Comparison of ENCODE assay signal across 25 cellular contexts in the genomic region with DNA sequence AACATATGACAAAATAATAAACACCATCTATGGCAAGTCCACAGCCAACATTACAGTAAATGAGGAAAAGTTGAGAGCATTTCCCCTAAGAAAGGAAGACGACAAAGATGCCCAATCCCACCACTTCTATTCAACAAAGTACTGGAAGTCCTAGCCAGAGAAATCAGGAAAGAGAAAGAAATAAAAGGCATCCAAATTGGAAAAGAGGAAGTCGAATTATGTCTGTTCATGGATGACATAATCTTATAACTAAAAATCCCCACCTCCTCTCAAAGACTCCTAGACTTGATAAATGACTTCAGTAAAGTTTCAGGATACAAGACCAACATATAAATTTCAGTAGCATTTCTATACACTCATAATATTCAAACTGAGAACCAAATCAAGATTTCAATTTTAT.
DNase-seq lines count a peak whose midpoint lies in the region; ATAC-seq, FAIRE-seq and TF ChIP-seq lines count a peak whose summit lies in the region.
"Had no signal": no experiment of that assay in that cellular context is flagged by ENCODE, and none has a peak within 500 bp of the region (broad histone marks: within the 10 kb centered on the region; RNA-seq: fewer than 3 reads in every experiment).

No MANE protein-coding gene starts in this region.

- no peaks in the 10 kb centered on the region for H3K36me3 ChIP-seq in K562 (ENCODE audit: control insufficient read depth, insufficient read depth, low read length)
- H3K36me3 ChIP-seq: BLaER1 treated with 17β-estradiol and CSF1 and Interleukin-3, amounts not matched to agents 10 nM and 100 nM had no signal

- POLR2A ChIA-PET in K562 (lab: Yijun Ruan, JAX), result no interaction called here

- no peaks in the 10 kb centered on the region for H3K9me3 ChIP-seq in K562 (replicated peaks; ENCODE audit: control insufficient read depth, insufficient read depth, low read depth, low read length)
- H3K9me3 ChIP-seq: A549, Caco-2 had no signal

- H2AFZ ChIP-seq in K562 (ENCODE audit: low read depth, low read length), result no peak overlapping the region

- intact Hi-C loops in K562 (cut with micrococcal nuclease) (no loop called here), left colon (cut with DNase I, micrococcal nuclease) (no loop called here)

- FAIRE-seq in D721Med (lab: Jason Lieb, UNC) (peak; percentile 16), K562 (lab: Jason Lieb, UNC) (no peak)
- FAIRE-seq: A549, GM12878, GM12892, GM18507 had no signal

- H3K4me2 ChIP-seq in K562 (ENCODE audit: insufficient read depth, low read length), result no peak overlapping the region
- H3K4me2 ChIP-seq: A549; BLaER1 treated with 17β-estradiol and CSF1 and Interleukin-3, amounts not matched to agents 10 nM and 100 nM had no signal

- DNase-seq in D721Med (ENCODE audit: insufficient read length, low spot score) (no peak), OCI-M1 (lab: John Stamatoyannopoulos, UW) (peak; percentile 26), K562 (ENCODE audit: extremely low read depth in 1 of 4, low spot score in 3 of 4) (no peak), NCI-H1417 treated with DMSO at 0.1 percent for 48 hours (lab: John Stamatoyannopoulos, UW) (no peak), activated T-cell treated with anti-CD3 and anti-CD28 coated beads for 4 hours (no peak), left colon (no peak)
- DNase-seq: 8988T; AML-193; Caco-2; Calu3; CD4-positive, alpha-beta T cell; CD8-positive, alpha-beta T cell; DMS 273 treated with DMSO at 0.1 percent for 48 hours; DMS153; DMS53; DMS79; DND-41; EL; GDM1 had no signal

- no peak for TF ChIP-seq RAD21 in K562 (CRISPR knock-in tag; conservative IDR thresholded peaks at IDR 0.05 in 1 of 2, IDR thresholded peaks at IDR 0.05 in 1 of 2)

- no peak overlapping the region for H3K27ac ChIP-seq in K562 (ENCODE audit: extremely low read depth, low read depth, low read length)
- H3K27ac ChIP-seq: A549; BLaER1 treated with 17β-estradiol and CSF1 and Interleukin-3, amounts not matched to agents 10 nM and 100 nM; C4-2B had no signal

- H3K27me3 ChIP-seq in K562 (ENCODE audit: control insufficient read depth in 2 of 2, insufficient read depth in 2 of 2, low read length in 2 of 2), result no peaks in the 10 kb centered on the region
- H3K27me3 ChIP-seq: BLaER1 treated with 17β-estradiol and CSF1 and Interleukin-3, amounts not matched to agents 10 nM and 100 nM had no signal

- no peak overlapping the region for H3K9ac ChIP-seq in K562 (ENCODE audit: insufficient read depth in 1 of 2, low read depth in 2 of 2, low read length in 2 of 2)
- H3K9ac ChIP-seq: BLaER1 treated with 17β-estradiol and CSF1 and Interleukin-3, amounts not matched to agents 10 nM and 100 nM had no signal

- 3% methylated on average over 2 of the region's 2 CpGs for WGBS in K562 (ENCODE audit: insufficient coverage, low coverage, missing lambda C conversion rate)

- CTCF ChIA-PET in K562 (lab: Yijun Ruan, JAX; ENCODE audit: low intra/inter-chr PET ratio), result no interaction called here

- no peak for TF ChIP-seq EP300 in K562 (IDR thresholded peaks at IDR 0.05; ENCODE audit: low read length)

- BruUV-seq in K562 (replicated peaks; lab: Mats Ljungman, UMichigan), result no TSS peak

- in situ Hi-C loops in K562 (cut with MboI), result no loop called here

- no peaks in the 10 kb centered on the region for H3K9me1 ChIP-seq in K562 (ENCODE audit: control insufficient read depth, insufficient read depth, low read length)

- no peaks in the 10 kb centered on the region for H3K4me1 ChIP-seq in K562 (replicated peaks in 1 of 2; ENCODE audit: control insufficient read depth in 2 of 2, insufficient read depth in 2 of 2, low read length in 2 of 2)
- H3K4me1 ChIP-seq: A549; BLaER1 treated with 17β-estradiol and CSF1 and Interleukin-3, amounts not matched to agents 10 nM and 100 nM; Caco-2 had no signal

- TF ChIP-seq POLR2A in K562 (conservative IDR thresholded peaks at IDR 0.05), result no peak

- no peaks in the 10 kb centered on the region for H4K20me1 ChIP-seq in K562 (replicated peaks; ENCODE audit: control insufficient read depth, insufficient read depth, low read length)
- H4K20me1 ChIP-seq: BLaER1 treated with 17β-estradiol and CSF1 and Interleukin-3, amounts not matched to agents 10 nM and 100 nM had no signal

- no peak for ATAC-seq in K562
- no peak for ATAC-seq in left colon
- ATAC-seq: A549; CD8-positive, alpha-beta T cell; GM12878 had no signal

- no peak for TF ChIP-seq CTCF in D721Med (IDR thresholded peaks at IDR 0.05; ENCODE audit: insufficient read depth, missing control alignments)
- no peak for TF ChIP-seq CTCF in K562 (IDR thresholded peaks at IDR 0.05 in 2 of 3, conservative IDR thresholded peaks at IDR 0.05 in 1 of 3; ENCODE audit: insufficient read depth in 2 of 3, low read depth in 1 of 3, low read length in 3 of 3)

- no peak overlapping the region for H3K4me3 ChIP-seq in K562
- H3K4me3 ChIP-seq: A549; BLaER1 treated with 17β-estradiol and CSF1 and Interleukin-3, amounts not matched to agents 10 nM and 100 nM; GM12878 had no signal

- no peaks in the 10 kb centered on the region for H3K79me2 ChIP-seq in K562 (ENCODE audit: control insufficient read depth, insufficient read depth, low read length)

TF ChIP-seq in K562, 482 proteins besides CTCF, POLR2A, EP300 and RAD21:
- TF ChIP-seq GTF2F1 (IDR thresholded peaks at IDR 0.05; ENCODE audit: low read depth, low read length) (no peak), SMC3 (conservative IDR thresholded peaks at IDR 0.05; ENCODE audit: insufficient read depth, low read depth, low read length) (no peak), SPI1 (IDR thresholded peaks at IDR 0.05; ENCODE audit: borderline replicate concordance, low read depth, low read length) (peak; percentile 58; the same call in 1 of the 2 replicates)
- TF ChIP-seq, protein P1, sequence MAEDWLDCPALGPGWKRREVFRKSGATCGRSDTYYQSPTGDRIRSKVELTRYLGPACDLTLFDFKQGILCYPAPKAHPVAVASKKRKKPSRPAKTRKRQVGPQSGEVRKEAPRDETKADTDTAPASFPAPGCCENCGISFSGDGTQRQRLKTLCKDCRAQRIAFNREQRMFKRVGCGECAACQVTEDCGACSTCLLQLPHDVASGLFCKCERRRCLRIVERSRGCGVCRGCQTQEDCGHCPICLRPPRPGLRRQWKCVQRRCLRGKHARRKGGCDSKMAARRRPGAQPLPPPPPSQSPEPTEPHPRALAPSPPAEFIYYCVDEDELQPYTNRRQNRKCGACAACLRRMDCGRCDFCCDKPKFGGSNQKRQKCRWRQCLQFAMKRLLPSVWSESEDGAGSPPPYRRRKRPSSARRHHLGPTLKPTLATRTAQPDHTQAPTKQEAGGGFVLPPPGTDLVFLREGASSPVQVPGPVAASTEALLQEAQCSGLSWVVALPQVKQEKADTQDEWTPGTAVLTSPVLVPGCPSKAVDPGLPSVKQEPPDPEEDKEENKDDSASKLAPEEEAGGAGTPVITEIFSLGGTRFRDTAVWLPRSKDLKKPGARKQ (CRISPR knock-in tag; IDR thresholded peaks at IDR 0.05), result no peak
